1 cellular context compared by ENCODE assay signal in the genomic region with DNA sequence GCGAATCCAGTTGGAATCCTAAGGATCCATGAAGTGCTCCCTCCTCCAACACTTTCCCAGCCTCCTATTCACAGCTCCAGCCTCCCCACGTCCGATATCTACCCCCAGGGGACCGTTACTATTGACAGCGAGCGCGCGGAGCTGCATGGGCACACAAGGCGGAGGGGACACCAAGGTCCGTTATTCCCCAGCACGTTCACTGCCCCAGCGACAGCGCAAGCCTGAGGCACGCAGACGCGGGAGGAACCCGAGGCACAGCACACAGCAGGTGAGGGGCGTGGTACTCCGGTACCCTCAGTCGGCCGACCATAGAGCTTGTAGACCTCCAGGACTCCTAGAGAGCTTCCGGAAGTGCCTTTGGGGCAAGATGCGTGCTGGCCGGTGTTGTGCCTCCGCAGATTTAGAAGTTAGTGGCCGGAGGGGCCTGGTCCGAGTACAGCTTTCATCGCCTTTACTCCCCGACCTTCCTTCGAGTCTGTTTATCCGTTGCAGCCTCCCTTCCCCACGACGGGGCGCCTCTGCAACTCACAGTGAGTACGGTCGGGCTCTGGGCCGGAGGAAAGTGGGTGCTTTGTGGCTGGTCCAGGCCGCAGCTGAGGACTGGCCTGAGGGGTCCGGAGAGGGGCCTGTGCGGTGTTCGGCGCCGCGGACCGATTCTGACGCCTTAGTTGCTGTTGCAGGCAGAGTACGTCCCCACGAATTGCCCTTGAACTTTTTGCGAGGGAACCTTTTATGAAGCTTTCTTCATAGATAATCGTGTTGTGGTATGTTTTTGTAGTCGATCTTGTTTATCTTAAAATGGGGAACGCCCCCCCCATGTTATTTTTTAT.
TF ChIP-seq lines count a peak whose summit lies in the region.

Gene ZKSCAN8 (plus strand): TSS at position 384 of the 830 bp plus-strand sequence. CDS start 6,525 bp downstream, outside the sequence.

TF ChIP-seq in HepG2, 621 proteins besides CTCF, POLR2A, EP300 and RAD21 (continued from another document and continues in another):
- TF ChIP-seq FLYWCH1 (CRISPR knock-in tag; IDR thresholded peaks at IDR 0.05): peak; percentile 71; the same call in 1 of the 2 replicates
- no peak for TF ChIP-seq PHB2 (IDR thresholded peaks at IDR 0.05; ENCODE audit: partially characterized antibody)
- TF ChIP-seq, protein P1, sequence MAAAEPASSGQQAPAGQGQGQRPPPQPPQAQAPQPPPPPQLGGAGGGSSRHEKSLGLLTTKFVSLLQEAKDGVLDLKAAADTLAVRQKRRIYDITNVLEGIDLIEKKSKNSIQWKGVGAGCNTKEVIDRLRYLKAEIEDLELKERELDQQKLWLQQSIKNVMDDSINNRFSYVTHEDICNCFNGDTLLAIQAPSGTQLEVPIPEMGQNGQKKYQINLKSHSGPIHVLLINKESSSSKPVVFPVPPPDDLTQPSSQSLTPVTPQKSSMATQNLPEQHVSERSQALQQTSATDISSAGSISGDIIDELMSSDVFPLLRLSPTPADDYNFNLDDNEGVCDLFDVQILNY (CRISPR knock-in tag; conservative IDR thresholded peaks at IDR 0.05): no peak
- peak; percentile 96 for TF ChIP-seq ZNF274 (CRISPR knock-in tag; IDR thresholded peaks at IDR 0.05)
- TF ChIP-seq ETS1 (CRISPR knock-in tag; IDR thresholded peaks at IDR 0.05): no peak
- peak; percentile 93; the same call in 1 of the 2 replicates for TF ChIP-seq GZF1 (CRISPR knock-in tag; IDR thresholded peaks at IDR 0.05)
- peak; percentile 86 for TF ChIP-seq ZNF276 (CRISPR knock-in tag; IDR thresholded peaks at IDR 0.05; ENCODE audit: low read depth)
- TF ChIP-seq ZNF121 (CRISPR knock-in tag; IDR thresholded peaks at IDR 0.05): peak; percentile 69
- no peak; the same call in 1 of the 2 replicates for TF ChIP-seq MIER3 (CRISPR knock-in tag; IDR thresholded peaks at IDR 0.05; ENCODE audit: borderline replicate concordance)
- 0 out of 2 replicates have a peak, but pooled peaks have one; percentile 54 for TF ChIP-seq RARG (CRISPR knock-in tag; IDR thresholded peaks at IDR 0.05; ENCODE audit: low read depth)
- peak; percentile 97 for TF ChIP-seq ZNF567 (CRISPR knock-in tag; IDR thresholded peaks at IDR 0.05; ENCODE audit: borderline replicate concordance)
- peak; percentile 98; the same call in 1 of the 2 replicates for TF ChIP-seq ZNF598 (CRISPR knock-in tag; IDR thresholded peaks at IDR 0.05; ENCODE audit: borderline replicate concordance)
- peak; percentile 89 for TF ChIP-seq PITX1 (CRISPR knock-in tag; IDR thresholded peaks at IDR 0.05)
- peak; percentile 98 for TF ChIP-seq ZSCAN30 (CRISPR knock-in tag; IDR thresholded peaks at IDR 0.05)
- TF ChIP-seq ZNF709 (CRISPR knock-in tag; IDR thresholded peaks at IDR 0.05): peak; percentile 86; the same call in 1 of the 2 replicates
- TF ChIP-seq, protein P2, sequence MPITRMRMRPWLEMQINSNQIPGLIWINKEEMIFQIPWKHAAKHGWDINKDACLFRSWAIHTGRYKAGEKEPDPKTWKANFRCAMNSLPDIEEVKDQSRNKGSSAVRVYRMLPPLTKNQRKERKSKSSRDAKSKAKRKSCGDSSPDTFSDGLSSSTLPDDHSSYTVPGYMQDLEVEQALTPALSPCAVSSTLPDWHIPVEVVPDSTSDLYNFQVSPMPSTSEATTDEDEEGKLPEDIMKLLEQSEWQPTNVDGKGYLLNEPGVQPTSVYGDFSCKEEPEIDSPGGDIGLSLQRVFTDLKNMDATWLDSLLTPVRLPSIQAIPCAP (CRISPR knock-in tag; IDR thresholded peaks at IDR 0.05; ENCODE audit: low read depth): peak; percentile 65; the same call in 1 of the 2 replicates
- TF ChIP-seq MAFG (CRISPR knock-in tag; IDR thresholded peaks at IDR 0.05): no peak
- peak; percentile 87 for TF ChIP-seq ZEB1 (IDR thresholded peaks at IDR 0.05; ENCODE audit: insufficient replicate concordance, low read depth)
- peak; percentile 91 for TF ChIP-seq IKZF4 (CRISPR knock-in tag; IDR thresholded peaks at IDR 0.05; ENCODE audit: borderline replicate concordance, low read depth, not compliant biosample characterization)
- no peak for TF ChIP-seq NFYC (CRISPR knock-in tag; IDR thresholded peaks at IDR 0.05)
- peak; percentile 98 for TF ChIP-seq PTBP1 (IDR thresholded peaks at IDR 0.05; ENCODE audit: low read depth, low read length, poor library complexity, severe bottlenecking)
- peak; percentile 97 for TF ChIP-seq TBX2 (CRISPR knock-in tag; IDR thresholded peaks at IDR 0.05; ENCODE audit: borderline replicate concordance)
- TF ChIP-seq THAP11 (CRISPR knock-in tag; IDR thresholded peaks at IDR 0.05): peak; percentile 95
- peak in 1 of 2 experiments; percentile 47; a peak in 1 of 4 replicates for TF ChIP-seq REST (IDR thresholded peaks at IDR 0.05; ENCODE audit: borderline replicate concordance in 1 of 2, low read depth in 1 of 2, low read length in 2 of 2)
- TF ChIP-seq ZFAT (CRISPR knock-in tag; conservative IDR thresholded peaks at IDR 0.05): no peak; the same call in 1 of the 2 replicates
- TF ChIP-seq, protein P3, sequence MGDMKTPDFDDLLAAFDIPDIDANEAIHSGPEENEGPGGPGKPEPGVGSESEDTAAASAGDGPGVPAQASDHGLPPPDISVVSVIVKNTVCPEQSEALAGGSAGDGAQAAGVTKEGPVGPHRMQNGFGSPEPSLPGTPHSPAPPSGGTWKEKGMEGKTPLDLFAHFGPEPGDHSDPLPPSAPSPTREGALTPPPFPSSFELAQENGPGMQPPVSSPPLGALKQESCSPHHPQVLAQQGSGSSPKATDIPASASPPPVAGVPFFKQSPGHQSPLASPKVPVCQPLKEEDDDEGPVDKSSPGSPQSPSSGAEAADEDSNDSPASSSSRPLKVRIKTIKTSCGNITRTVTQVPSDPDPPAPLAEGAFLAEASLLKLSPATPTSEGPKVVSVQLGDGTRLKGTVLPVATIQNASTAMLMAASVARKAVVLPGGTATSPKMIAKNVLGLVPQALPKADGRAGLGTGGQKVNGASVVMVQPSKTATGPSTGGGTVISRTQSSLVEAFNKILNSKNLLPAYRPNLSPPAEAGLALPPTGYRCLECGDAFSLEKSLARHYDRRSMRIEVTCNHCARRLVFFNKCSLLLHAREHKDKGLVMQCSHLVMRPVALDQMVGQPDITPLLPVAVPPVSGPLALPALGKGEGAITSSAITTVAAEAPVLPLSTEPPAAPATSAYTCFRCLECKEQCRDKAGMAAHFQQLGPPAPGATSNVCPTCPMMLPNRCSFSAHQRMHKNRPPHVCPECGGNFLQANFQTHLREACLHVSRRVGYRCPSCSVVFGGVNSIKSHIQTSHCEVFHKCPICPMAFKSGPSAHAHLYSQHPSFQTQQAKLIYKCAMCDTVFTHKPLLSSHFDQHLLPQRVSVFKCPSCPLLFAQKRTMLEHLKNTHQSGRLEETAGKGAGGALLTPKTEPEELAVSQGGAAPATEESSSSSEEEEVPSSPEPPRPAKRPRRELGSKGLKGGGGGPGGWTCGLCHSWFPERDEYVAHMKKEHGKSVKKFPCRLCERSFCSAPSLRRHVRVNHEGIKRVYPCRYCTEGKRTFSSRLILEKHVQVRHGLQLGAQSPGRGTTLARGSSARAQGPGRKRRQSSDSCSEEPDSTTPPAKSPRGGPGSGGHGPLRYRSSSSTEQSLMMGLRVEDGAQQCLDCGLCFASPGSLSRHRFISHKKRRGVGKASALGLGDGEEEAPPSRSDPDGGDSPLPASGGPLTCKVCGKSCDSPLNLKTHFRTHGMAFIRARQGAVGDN (CRISPR knock-in tag; IDR thresholded peaks at IDR 0.05): peak; percentile 98
- TF ChIP-seq, protein P4, sequence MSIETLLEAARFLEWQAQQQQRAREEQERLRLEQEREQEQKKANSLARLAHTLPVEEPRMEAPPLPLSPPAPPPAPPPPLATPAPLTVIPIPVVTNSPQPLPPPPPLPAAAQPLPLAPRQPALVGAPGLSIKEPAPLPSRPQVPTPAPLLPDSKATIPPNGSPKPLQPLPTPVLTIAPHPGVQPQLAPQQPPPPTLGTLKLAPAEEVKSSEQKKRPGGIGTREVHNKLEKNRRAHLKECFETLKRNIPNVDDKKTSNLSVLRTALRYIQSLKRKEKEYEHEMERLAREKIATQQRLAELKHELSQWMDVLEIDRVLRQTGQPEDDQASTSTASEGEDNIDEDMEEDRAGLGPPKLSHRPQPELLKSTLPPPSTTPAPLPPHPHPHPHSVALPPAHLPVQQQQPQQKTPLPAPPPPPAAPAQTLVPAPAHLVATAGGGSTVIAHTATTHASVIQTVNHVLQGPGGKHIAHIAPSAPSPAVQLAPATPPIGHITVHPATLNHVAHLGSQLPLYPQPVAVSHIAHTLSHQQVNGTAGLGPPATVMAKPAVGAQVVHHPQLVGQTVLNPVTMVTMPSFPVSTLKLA (IDR thresholded peaks at IDR 0.05): peak; percentile 61
- TF ChIP-seq SATB2 (CRISPR knock-in tag; IDR thresholded peaks at IDR 0.05): no peak
- TF ChIP-seq, protein P5, sequence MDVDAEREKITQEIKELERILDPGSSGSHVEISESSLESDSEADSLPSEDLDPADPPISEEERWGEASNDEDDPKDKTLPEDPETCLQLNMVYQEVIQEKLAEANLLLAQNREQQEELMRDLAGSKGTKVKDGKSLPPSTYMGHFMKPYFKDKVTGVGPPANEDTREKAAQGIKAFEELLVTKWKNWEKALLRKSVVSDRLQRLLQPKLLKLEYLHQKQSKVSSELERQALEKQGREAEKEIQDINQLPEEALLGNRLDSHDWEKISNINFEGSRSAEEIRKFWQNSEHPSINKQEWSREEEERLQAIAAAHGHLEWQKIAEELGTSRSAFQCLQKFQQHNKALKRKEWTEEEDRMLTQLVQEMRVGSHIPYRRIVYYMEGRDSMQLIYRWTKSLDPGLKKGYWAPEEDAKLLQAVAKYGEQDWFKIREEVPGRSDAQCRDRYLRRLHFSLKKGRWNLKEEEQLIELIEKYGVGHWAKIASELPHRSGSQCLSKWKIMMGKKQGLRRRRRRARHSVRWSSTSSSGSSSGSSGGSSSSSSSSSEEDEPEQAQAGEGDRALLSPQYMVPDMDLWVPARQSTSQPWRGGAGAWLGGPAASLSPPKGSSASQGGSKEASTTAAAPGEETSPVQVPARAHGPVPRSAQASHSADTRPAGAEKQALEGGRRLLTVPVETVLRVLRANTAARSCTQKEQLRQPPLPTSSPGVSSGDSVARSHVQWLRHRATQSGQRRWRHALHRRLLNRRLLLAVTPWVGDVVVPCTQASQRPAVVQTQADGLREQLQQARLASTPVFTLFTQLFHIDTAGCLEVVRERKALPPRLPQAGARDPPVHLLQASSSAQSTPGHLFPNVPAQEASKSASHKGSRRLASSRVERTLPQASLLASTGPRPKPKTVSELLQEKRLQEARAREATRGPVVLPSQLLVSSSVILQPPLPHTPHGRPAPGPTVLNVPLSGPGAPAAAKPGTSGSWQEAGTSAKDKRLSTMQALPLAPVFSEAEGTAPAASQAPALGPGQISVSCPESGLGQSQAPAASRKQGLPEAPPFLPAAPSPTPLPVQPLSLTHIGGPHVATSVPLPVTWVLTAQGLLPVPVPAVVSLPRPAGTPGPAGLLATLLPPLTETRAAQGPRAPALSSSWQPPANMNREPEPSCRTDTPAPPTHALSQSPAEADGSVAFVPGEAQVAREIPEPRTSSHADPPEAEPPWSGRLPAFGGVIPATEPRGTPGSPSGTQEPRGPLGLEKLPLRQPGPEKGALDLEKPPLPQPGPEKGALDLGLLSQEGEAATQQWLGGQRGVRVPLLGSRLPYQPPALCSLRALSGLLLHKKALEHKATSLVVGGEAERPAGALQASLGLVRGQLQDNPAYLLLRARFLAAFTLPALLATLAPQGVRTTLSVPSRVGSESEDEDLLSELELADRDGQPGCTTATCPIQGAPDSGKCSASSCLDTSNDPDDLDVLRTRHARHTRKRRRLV (CRISPR knock-in tag; IDR thresholded peaks at IDR 0.05): no peak; the same call in 1 of the 2 replicates
- TF ChIP-seq ZNF549 (CRISPR knock-in tag; IDR thresholded peaks at IDR 0.05): no peak
- TF ChIP-seq ZNF776 (CRISPR knock-in tag; IDR thresholded peaks at IDR 0.05): peak; percentile 89
- peak; percentile 99 for TF ChIP-seq ZNF782 (CRISPR knock-in tag; IDR thresholded peaks at IDR 0.05; ENCODE audit: borderline replicate concordance)
